In the genomic region with DNA sequence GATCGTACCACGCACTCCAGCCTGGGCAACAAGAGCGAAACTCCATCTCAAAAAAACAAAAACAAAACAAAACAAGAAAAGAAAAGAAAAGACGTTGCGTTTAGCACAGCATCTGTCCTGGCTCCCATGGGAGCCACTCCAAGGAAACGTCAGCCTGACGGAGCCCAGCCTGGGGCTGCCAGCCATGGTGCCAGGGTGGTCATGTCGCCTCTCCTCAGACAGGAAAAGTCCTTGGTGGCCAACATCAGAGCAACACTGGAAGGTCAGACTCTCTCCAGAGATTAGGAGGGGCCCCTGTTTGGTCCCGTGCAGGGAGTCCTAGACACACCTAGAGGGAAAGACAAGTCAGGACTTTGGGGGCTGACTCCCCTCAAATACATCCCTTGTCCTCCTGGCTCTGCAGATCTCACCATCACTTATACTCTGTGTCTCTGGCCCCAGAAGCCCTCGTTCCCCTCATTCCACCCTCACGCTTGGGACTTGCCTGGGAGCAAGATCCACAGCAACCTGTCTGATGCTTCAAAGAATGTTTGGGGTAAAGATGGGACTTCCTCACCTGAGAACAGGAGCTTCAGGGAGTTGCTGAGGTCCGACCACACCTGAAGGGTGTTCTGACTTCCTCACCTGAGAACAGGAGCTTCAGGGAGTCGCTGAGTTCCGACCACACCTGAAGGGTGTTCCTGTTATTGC, we compare ENCODE assay signal across 27 cellular contexts. TPM values are rescaled to one million over a fixed set of nuclear protein-coding genes. Genes with fewer than 3 reads are reported as not detected.
"Had no signal": no experiment of that assay in that cellular context is flagged by ENCODE, and none has a peak within 500 bp of the region (broad histone marks: within the 10 kb centered on the region; RNA-seq: fewer than 3 reads in every experiment).

No MANE protein-coding gene starts in this region.

- H3K27ac Mint-ChIP-seq: activated CD4-positive, alpha-beta memory T cell treated with anti-CD3 and anti-CD28 coated beads, Interleukin-2, amount 10 ng/mL, durations not matched to agents 7 days and 5 days; activated CD4-positive, alpha-beta T cell treated with anti-CD3 and anti-CD28 coated beads for 36 hours; activated T-helper 17 cell treated with anti-CD3 and anti-CD28 coated beads, Interleukin-2, amount 50 U/mL, for 72 hours had no signal

- FAIRE-seq: RCC 7860 had no signal

- H3K4me3 Mint-ChIP-seq: activated CD4-positive, alpha-beta memory T cell treated with anti-CD3 and anti-CD28 coated beads, Interleukin-2, amount 10 ng/mL, durations not matched to agents 7 days and 5 days; activated CD4-positive, alpha-beta T cell treated with anti-CD3 and anti-CD28 coated beads for 36 hours; activated T-helper 17 cell treated with anti-CD3 and anti-CD28 coated beads, Interleukin-2, amount 50 U/mL, for 72 hours; central memory CD8-positive, alpha-beta T cell had no signal

- H3K27ac ChIP-seq: VCaP had no signal

- H3K4me1 Mint-ChIP-seq: central memory CD8-positive, alpha-beta T cell had no signal

- ATAC-seq: activated CD4-positive, alpha-beta T cell treated with anti-CD3 and anti-CD28 coated beads for 36 hours; activated T-helper 17 cell treated with anti-CD3 and anti-CD28 coated beads, Interleukin-2, amount 50 U/mL, for 72 hours; PC-3 had no signal

- DNase-seq: activated CD4-positive, alpha-beta memory T cell treated with anti-CD3 and anti-CD28 coated beads, Interleukin-2, amount 10 ng/mL, durations not matched to agents 7 days and 5 days; activated CD4-positive, alpha-beta T cell treated with anti-CD3 and anti-CD28 coated beads for 36 hours; activated CD4-positive, alpha-beta T cell treated with anti-CD3 and anti-CD28 coated beads, Interleukin-2, amount 50 U/mL, for 1 hour; activated gamma-delta T cell treated with Interleukin-2 at 50 U/mL for 16 hours; activated naive CD4-positive, alpha-beta T cell treated with anti-CD3 and anti-CD28 coated beads, Interleukin-2, amount 50 U/mL, for 16 hours; activated T-cell treated with anti-CD3 and anti-CD28 coated beads for 4 hours; activated T-cell treated with anti-CD3 and anti-CD28 coated beads, Interleukin-2, amount 50 U/mL, for 48 hours; aorta; IMR-90; Kasumi-1; KBM-7; NCI-H1048; NCI-H1694; NCI-H2029; NCI-H2107; NCI-H446; NCI-H524; PC-3; SIG-M5; T-helper 2 cell; T1000 had no signal

- H3K9me3 Mint-ChIP-seq: activated CD4-positive, alpha-beta memory T cell treated with anti-CD3 and anti-CD28 coated beads, Interleukin-2, amount 10 ng/mL, durations not matched to agents 7 days and 5 days; activated T-helper 17 cell treated with anti-CD3 and anti-CD28 coated beads, Interleukin-2, amount 50 U/mL, for 72 hours; central memory CD8-positive, alpha-beta T cell had no signal

RNA-seq across cellular contexts. Expression of a gene that starts 9.3 kb away (rescaled TPM):
- total RNA-seq: activated CD4-positive, alpha-beta memory T cell treated with anti-CD3 and anti-CD28 coated beads, Interleukin-2, amount 10 ng/mL, durations not matched to agents 7 days and 5 days; activated CD4-positive, alpha-beta T cell treated with anti-CD3 and anti-CD28 coated beads for 36 hours; activated CD8-positive, alpha-beta memory T cell treated with anti-CD3 and anti-CD28 coated beads for 36 hours; activated T-helper 17 cell treated with anti-CD3 and anti-CD28 coated beads, Interleukin-2, amount 50 U/mL, for 72 hours; aorta; IMR-90; M059J; PC-3 had no signal
- polyA plus RNA-seq: aorta, IMR-90 had no signal

RNA-seq across cellular contexts. Expression of a gene that starts 16.7 kb away (rescaled TPM):
- total RNA-seq: activated CD4-positive, alpha-beta memory T cell treated with anti-CD3 and anti-CD28 coated beads, Interleukin-2, amount 10 ng/mL, durations not matched to agents 7 days and 5 days; activated CD4-positive, alpha-beta T cell treated with anti-CD3 and anti-CD28 coated beads for 36 hours; activated CD8-positive, alpha-beta memory T cell treated with anti-CD3 and anti-CD28 coated beads for 36 hours; activated T-helper 17 cell treated with anti-CD3 and anti-CD28 coated beads, Interleukin-2, amount 50 U/mL, for 72 hours; IMR-90; M059J; PC-3 had no signal
- polyA plus RNA-seq: IMR-90 had no signal

RNA-seq across cellular contexts. Expression of a gene that starts 35.1 kb away (rescaled TPM):
- total RNA-seq: IMR-90, PC-3 had no signal
- polyA plus RNA-seq: IMR-90 had no signal

RNA-seq across cellular contexts. Expression of a gene that starts 48.7 kb away (rescaled TPM):
- total RNA-seq: activated CD4-positive, alpha-beta memory T cell treated with anti-CD3 and anti-CD28 coated beads, Interleukin-2, amount 10 ng/mL, durations not matched to agents 7 days and 5 days; activated CD4-positive, alpha-beta T cell treated with anti-CD3 and anti-CD28 coated beads for 36 hours; activated CD8-positive, alpha-beta memory T cell treated with anti-CD3 and anti-CD28 coated beads for 36 hours; activated T-helper 17 cell treated with anti-CD3 and anti-CD28 coated beads, Interleukin-2, amount 50 U/mL, for 72 hours; IMR-90; M059J; PC-3 had no signal
- polyA plus RNA-seq: IMR-90 had no signal
